ENCODE assay signal across 19 cellular contexts in the genomic region with DNA sequence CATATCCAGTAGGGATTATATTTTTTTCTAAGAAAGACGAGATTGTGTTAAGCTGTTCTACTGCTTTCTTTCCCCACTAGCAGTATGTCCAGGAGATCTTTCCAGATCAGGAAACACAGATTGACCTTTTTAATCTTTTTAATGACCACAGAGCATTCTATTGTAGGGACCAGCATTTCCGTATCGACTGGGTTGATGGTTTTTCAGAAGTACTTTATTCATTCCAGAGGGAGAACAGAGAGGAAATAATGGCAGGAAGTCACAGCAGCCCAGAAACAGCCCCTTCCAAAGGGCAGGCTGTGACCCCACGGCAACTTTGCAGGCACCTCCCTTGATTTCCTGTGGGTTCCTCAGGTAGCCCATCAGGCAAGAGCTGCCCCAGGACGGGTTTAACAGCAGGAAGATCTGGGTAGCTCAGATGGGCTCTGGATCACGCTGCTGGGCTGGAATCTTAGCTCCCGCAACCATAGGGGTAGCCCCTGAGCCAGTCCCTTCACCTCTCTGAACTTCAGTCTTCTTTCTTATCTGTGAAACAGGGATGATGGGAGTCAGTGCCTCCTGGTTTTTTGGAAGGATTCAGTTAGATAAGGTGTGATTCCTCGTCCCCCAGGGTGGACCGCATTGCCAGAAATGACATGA. TPM values are rescaled to one million over a fixed set of nuclear protein-coding genes. Genes with fewer than 3 reads are reported as not detected.
A peak's percentile ranks its signal among the peaks of the same experiment; 100 is the strongest.
DNase-seq lines count a peak whose midpoint lies in the region; ATAC-seq, FAIRE-seq and TF ChIP-seq lines count a peak whose summit lies in the region.
"Had no signal": no experiment of that assay in that cellular context is flagged by ENCODE, and none has a peak within 500 bp of the region (broad histone marks: within the 10 kb centered on the region; RNA-seq: fewer than 3 reads in every experiment).

No MANE protein-coding gene starts in this region.

- H3K9me3 Mint-ChIP-seq in stimulated activated memory B cell treated with anti-CD40 and anti-IgM and Interleukin-4, amounts not matched to agents 10 μg/mL and 1 μg/mL and 100 μg/mL, for 72 hours: no peaks in the 10 kb centered on the region
- H3K9me3 Mint-ChIP-seq: activated naive CD8-positive, alpha-beta T cell treated with anti-CD3 and anti-CD28 coated beads, Interleukin-2, amount 50 U/mL, for 24 hours had no signal

- H3K27ac ChIP-seq in heart right ventricle: peak overlapping the region in 5 of 10 donors; percentile 15 to 70 (median 44)
- H3K27ac ChIP-seq in OCI-LY7 (ENCODE audit: low read depth, low read length, poor library complexity, severe bottlenecking): no peak overlapping the region
- H3K27ac ChIP-seq in HepG2 (ENCODE audit: extremely low read length, insufficient read depth, low read length): no peak overlapping the region
- H3K27ac ChIP-seq in osteoblast (ENCODE audit: low read depth, low read length): no peak overlapping the region
- H3K27ac ChIP-seq: testis had no signal

- CTCF ChIA-PET in OCI-LY7 (lab: Charles Lee; ENCODE audit: unreplicated experiment) (no interaction called here), HepG2 (lab: Yijun Ruan, JAX; ENCODE audit: low intra/inter-chr PET ratio, low total read pairs) (no interaction called here)

- no peaks in the 10 kb centered on the region for H3K27me3 Mint-ChIP-seq in stimulated activated memory B cell treated with anti-CD40 and anti-IgM and Interleukin-4, amounts not matched to agents 10 μg/mL and 1 μg/mL and 100 μg/mL, for 72 hours
- H3K27me3 Mint-ChIP-seq: activated naive CD8-positive, alpha-beta T cell treated with anti-CD3 and anti-CD28 coated beads, Interleukin-2, amount 50 U/mL, for 24 hours had no signal

- H3K79me2 ChIP-seq in OCI-LY7 (ENCODE audit: insufficient read depth, low read depth, low read length) (no peaks in the 10 kb centered on the region), HepG2 (ENCODE audit: insufficient read depth, low read length) (no peaks in the 10 kb centered on the region), osteoblast (ENCODE audit: insufficient read depth, low read length) (no peaks in the 10 kb centered on the region)

- POLR2A ChIA-PET in OCI-LY7 (lab: Charles Lee): interaction anchor here (1.4 kb wide), 1 partner anchor 8 kb away, joined by 3 read pairs; no protein-coding TSS in a partner anchor
- POLR2A ChIA-PET in HepG2 (lab: Yijun Ruan, JAX): no interaction called here

- intact Hi-C loops in heart right ventricle (cut with DNase I) (no loop called here), cardiac septum (cut with DNase I) (no loop called here), OCI-LY7 (cut with micrococcal nuclease; ENCODE audit: unreplicated experiment) (no loop called here), HepG2 (cut with micrococcal nuclease; ENCODE audit: unreplicated experiment) (no loop called here)

- H2AFZ ChIP-seq in OCI-LY7 (ENCODE audit: low read length) (peak overlapping the region; percentile 19; the same call in 1 of the 2 replicates), HepG2 (ENCODE audit: low read length) (no peak overlapping the region), osteoblast (ENCODE audit: low read length) (no peak overlapping the region)

- FAIRE-seq in HepG2 (lab: Jason Lieb, UNC): no peak
- FAIRE-seq: bronchial epithelial cell, G401.6, GM12878 had no signal

- in situ Hi-C loops in HepG2 (cut with HindIII; ENCODE audit: extremely low pct_ligation_motif_present, low pct_unique_long_range_greater_than_20kb): no loop called here

- H3K4me2 ChIP-seq in OCI-LY7 (ENCODE audit: low read length): no peak overlapping the region
- H3K4me2 ChIP-seq in HepG2 (ENCODE audit: low read depth, low read length): no peak overlapping the region
- no peak overlapping the region for H3K4me2 ChIP-seq in osteoblast (ENCODE audit: insufficient read depth, low read length)

- no peaks in the 10 kb centered on the region for H4K20me1 ChIP-seq in OCI-LY7 (ENCODE audit: insufficient read depth, low read length)
- H4K20me1 ChIP-seq in HepG2 (ENCODE audit: insufficient read depth, low read length): no peaks in the 10 kb centered on the region
- H4K20me1 ChIP-seq in osteoblast (ENCODE audit: insufficient read depth, low read length): peaks cover 2% of the 10 kb centered on the region

- H3K36me3 Mint-ChIP-seq in stimulated activated memory B cell treated with anti-CD40 and anti-IgM and Interleukin-4, amounts not matched to agents 10 μg/mL and 1 μg/mL and 100 μg/mL, for 72 hours: peaks cover 24% of the 10 kb centered on the region

- H3K4me3 Mint-ChIP-seq in stimulated activated memory B cell treated with anti-CD40 and anti-IgM and Interleukin-4, amounts not matched to agents 10 μg/mL and 1 μg/mL and 100 μg/mL, for 72 hours: no peak overlapping the region
- H3K4me3 Mint-ChIP-seq: activated naive CD8-positive, alpha-beta T cell treated with anti-CD3 and anti-CD28 coated beads, Interleukin-2, amount 50 U/mL, for 24 hours had no signal

- peaks cover 31% of the 10 kb centered on the region for H3K4me1 Mint-ChIP-seq in stimulated activated memory B cell treated with anti-CD40 and anti-IgM and Interleukin-4, amounts not matched to agents 10 μg/mL and 1 μg/mL and 100 μg/mL, for 72 hours

- peak in 5 of 8 donors; percentile 22 to 58 (median 34) for ATAC-seq in heart right ventricle
- ATAC-seq in HepG2: no peak
- ATAC-seq in stimulated activated memory B cell treated with anti-CD40 and anti-IgM and Interleukin-4, amounts not matched to agents 10 μg/mL and 1 μg/mL and 100 μg/mL, for 72 hours: no peak
- no peak for ATAC-seq in HG03432 (IDR thresholded peaks at IDR 0.05; ENCODE audit: unreplicated experiment)
- no peak for ATAC-seq in HG03378 (IDR thresholded peaks at IDR 0.05; ENCODE audit: unreplicated experiment)
- ATAC-seq: activated naive CD8-positive, alpha-beta T cell treated with anti-CD3 and anti-CD28 coated beads, Interleukin-2, amount 50 U/mL, for 24 hours; GM12878 had no signal

- peak overlapping the region; percentile 3 for H3K27ac Mint-ChIP-seq in stimulated activated memory B cell treated with anti-CD40 and anti-IgM and Interleukin-4, amounts not matched to agents 10 μg/mL and 1 μg/mL and 100 μg/mL, for 72 hours
- H3K27ac Mint-ChIP-seq: activated naive CD8-positive, alpha-beta T cell treated with anti-CD3 and anti-CD28 coated beads, Interleukin-2, amount 50 U/mL, for 24 hours had no signal

- H3K36me3 ChIP-seq in heart right ventricle (peaks cover 0 to 14% (median 0%) of the 10 kb centered on the region in 9 donors), OCI-LY7 (ENCODE audit: insufficient read depth, low read length) (no peaks in the 10 kb centered on the region), HepG2 (replicated peaks in 1 of 2; ENCODE audit: control insufficient read depth in 1 of 2, insufficient read depth in 2 of 2, low read length in 2 of 2) (no peaks in the 10 kb centered on the region), osteoblast (ENCODE audit: insufficient read depth, low read length) (no peaks in the 10 kb centered on the region)

- no peak for TF ChIP-seq POLR2A in HepG2 (IDR thresholded peaks at IDR 0.05; ENCODE audit: insufficient read depth in 1 of 2, low read depth in 2 of 2, low read length in 2 of 2)

- DNase-seq in heart right ventricle (no peak), cardiac septum (ENCODE audit: low spot score) (no peak), OCI-LY7 (ENCODE audit: low spot score) (no peak), HepG2 (ENCODE audit: low spot score) (no peak), osteoblast (ENCODE audit: insufficient read length, low spot score, missing footprints) (no peak)
- DNase-seq: activated CD4-positive, alpha-beta T cell treated with anti-CD3 and anti-CD28 coated beads for 48 hours; activated naive CD8-positive, alpha-beta T cell treated with anti-CD3 and anti-CD28 coated beads, Interleukin-2, amount 50 U/mL, for 24 hours; activated T-cell treated with anti-CD3 and anti-CD28 coated beads, Interleukin-2, amount 50 U/mL, for 48 hours; esophagus squamous epithelium; NCI-H187; NCI-H446 treated with DMSO at 0.1 percent for 48 hours; NK-92 treated with Interleukin-12 subunit alpha and Interleukin-12 subunit beta, amount 100 ng/mL, for 24 hours; testis had no signal

- no peak overlapping the region for H3K9ac ChIP-seq in HepG2 (ENCODE audit: insufficient read depth, low read depth, low read length)

- H3K9me2 ChIP-seq in OCI-LY7 (ENCODE audit: insufficient read depth, low read length): no peaks in the 10 kb centered on the region

- H3K27me3 ChIP-seq in heart right ventricle: no peaks in the 10 kb centered on the region
- no peaks in the 10 kb centered on the region for H3K27me3 ChIP-seq in HepG2 (ENCODE audit: control insufficient read depth in 1 of 2, insufficient read depth in 2 of 2, low read length in 2 of 2)
- H3K27me3 ChIP-seq in osteoblast (ENCODE audit: insufficient read depth, low read length): no peaks in the 10 kb centered on the region
- H3K27me3 ChIP-seq: esophagus squamous epithelium, testis had no signal

- WGBS in heart right ventricle, 2 donors: 55 to 72% methylated on average over 9 of the region's 9 CpGs
- WGBS in HepG2 (ENCODE audit: low lambda C conversion rate): 84% methylated on average over 9 of the region's 9 CpGs

- no peak for TF ChIP-seq RAD21 in HepG2 (CRISPR knock-in tag; IDR thresholded peaks at IDR 0.05)

- no peak for TF ChIP-seq CTCF in heart right ventricle (IDR thresholded peaks at IDR 0.05)
- TF ChIP-seq CTCF in OCI-LY7 (conservative IDR thresholded peaks at IDR 0.05; ENCODE audit: low read length): no peak
- TF ChIP-seq CTCF in HepG2 (CRISPR knock-in tag; IDR thresholded peaks at IDR 0.05): no peak
- TF ChIP-seq CTCF in osteoblast (IDR thresholded peaks at IDR 0.05; ENCODE audit: extremely low read depth, low read depth, low read length): no peak

- BruUV-seq in OCI-LY7 (replicated peaks; lab: Mats Ljungman, UMichigan) (no TSS peak), HepG2 (replicated peaks; lab: Mats Ljungman, UMichigan) (no TSS peak)

- TF ChIP-seq EP300 in HepG2 (IDR thresholded peaks at IDR 0.05; ENCODE audit: low read depth in 2 of 2, low read length in 2 of 2): no peak
- TF ChIP-seq EP300 in HepG2 (CRISPR knock-in tag; IDR thresholded peaks at IDR 0.05; ENCODE audit: borderline replicate concordance): no peak

- H3K9me3 ChIP-seq in heart right ventricle (no peaks in the 10 kb centered on the region), OCI-LY7 (ENCODE audit: low read length) (no peaks in the 10 kb centered on the region), HepG2 (ENCODE audit: low read length) (no peaks in the 10 kb centered on the region), osteoblast (ENCODE audit: low read depth, low read length) (no peaks in the 10 kb centered on the region)
- H3K9me3 ChIP-seq: esophagus squamous epithelium, testis had no signal

- H3K4me3 ChIP-seq in heart right ventricle (no peak overlapping the region), OCI-LY7 (ENCODE audit: low read depth, low read length, poor library complexity, severe bottlenecking) (no peak overlapping the region), HepG2 (replicated peaks in 1 of 3; ENCODE audit: insufficient read depth in 1 of 3, low read depth in 2 of 3, low read length in 3 of 3) (no peak overlapping the region), osteoblast (ENCODE audit: insufficient read depth, low read length) (no peak overlapping the region)
- H3K4me3 ChIP-seq: esophagus squamous epithelium, GM12878, testis had no signal

- H3K4me1 ChIP-seq in heart right ventricle: peaks cover 5 to 43% (median 40%) of the 10 kb centered on the region in 9 donors
- peaks cover 21% of the 10 kb centered on the region for H3K4me1 ChIP-seq in OCI-LY7 (ENCODE audit: insufficient read depth, low read length, poor library complexity, severe bottlenecking)
- peaks cover 12% of the 10 kb centered on the region; the same call in 1 of the 2 replicates for H3K4me1 ChIP-seq in HepG2 (ENCODE audit: insufficient read depth, low read length)
- peaks cover 8% of the 10 kb centered on the region for H3K4me1 ChIP-seq in osteoblast (ENCODE audit: insufficient read depth, low read length)
- H3K4me1 ChIP-seq: testis had no signal

RNA-seq across cellular contexts. Expression of gene CHMP4B, which starts 23.8 kb away (rescaled TPM):
- total RNA-seq in heart right ventricle (100 to 1,000 TPM in 6 of 10 donors, 10 to 100 TPM in 4; 88.3 to 137 (median 103) TPM), cardiac septum (101 TPM), OCI-LY7 (2022) (80.4 and 84.2 TPM in 2 replicates), HepG2 (2016; rRNA removed; fragmentation: Illumina TruSeq; extraction: Trizol) (40.1 and 55.7 TPM in 2 replicates), osteoblast (40.1 and 40.9 TPM in 2 replicates)
- polyA plus RNA-seq in heart right ventricle (100 to 1,000 TPM in 1 of 2 donors, 10 to 100 TPM in 1; 87.5 to 246 TPM), HepG2 (2011; rRNA removed) (45.6 and 53.3 TPM in 2 replicates)
- 32.4 and 46.6 TPM in 2 replicates for total RNA-seq in OCI-LY7 (2014; rRNA removed; shearing (Covaris generic))
- 21.5 and 22.5 TPM in 2 replicates for total RNA-seq in HepG2 (2016; cell fraction: cytosol; rRNA removed; fragmentation: Illumina TruSeq; extraction: Trizol; ENCODE audit: low read depth)
- total RNA-seq in HepG2 (2016; cell fraction: insoluble cytoplasmic fraction; rRNA removed; fragmentation: Illumina TruSeq; extraction: Trizol): 38.1 and 49.5 TPM in 2 replicates
- total RNA-seq in HepG2 (2016; cell fraction: membrane; rRNA removed; fragmentation: Illumina TruSeq; extraction: Trizol): 48.4 and 51.3 TPM in 2 replicates
- total RNA-seq in HepG2 (2016; cell fraction: nucleus; rRNA removed; fragmentation: Illumina TruSeq; extraction: Trizol): 20.3 and 20.7 TPM in 2 replicates
- 41.0 and 57.4 TPM in 2 replicates for polyA plus RNA-seq in HepG2 (2011; cell fraction: cytosol; rRNA removed)
- 16.8 and 22.7 TPM in 2 replicates for polyA plus RNA-seq in HepG2 (2011; cell fraction: nucleus; rRNA removed)
- 89.7 and 106 TPM in 2 replicates for polyA plus RNA-seq in HepG2 (2012)
- 70.9 and 93.4 TPM in 2 replicates for polyA plus RNA-seq in HepG2 (2016; cell fraction: cytosol; fragmentation: Illumina TruSeq; extraction: Trizol; ENCODE audit: low read depth)
- 148 and 160 TPM in 2 replicates for polyA plus RNA-seq in HepG2 (2016; cell fraction: insoluble cytoplasmic fraction; fragmentation: Illumina TruSeq; extraction: Trizol; ENCODE audit: low read depth)
- polyA plus RNA-seq in HepG2 (2016; cell fraction: membrane; fragmentation: Illumina TruSeq; extraction: Trizol; ENCODE audit: low read depth): 107 and 129 TPM in 2 replicates
- polyA plus RNA-seq in HepG2 (2016; cell fraction: nucleus; fragmentation: Illumina TruSeq; extraction: Trizol; ENCODE audit: insufficient read depth, low read depth): 88.7 and 93.2 TPM in 2 replicates
- 12.1 and 18.5 TPM in 2 replicates for polyA minus RNA-seq in HepG2 (2011; rRNA and poly(A)+ RNA removed; ENCODE audit: low replicate concordance)
- polyA minus RNA-seq in HepG2 (2011; cell fraction: cytosol; rRNA and poly(A)+ RNA removed): 23.5 and 28.2 TPM in 2 replicates
- 9.5 and 11.8 TPM in 2 replicates for polyA minus RNA-seq in HepG2 (2011; cell fraction: nucleus; rRNA and poly(A)+ RNA removed)

RNA-seq across cellular contexts. Expression of gene ZNF341, which starts 55.6 kb away (rescaled TPM):
- 1 to 10 TPM in 8 of 10 donors, under 1 TPM in 2; 0.85 to 2.6 (median 1.5) TPM for total RNA-seq in heart right ventricle
- polyA plus RNA-seq in heart right ventricle: 1 to 10 TPM; 1.8 to 3.7 TPM
- total RNA-seq in cardiac septum: 1.3 TPM
- 3.2 and 3.4 TPM in 2 replicates for total RNA-seq in OCI-LY7 (2014; rRNA removed; shearing (Covaris generic))
- total RNA-seq in OCI-LY7 (2022): 6.8 and 7.7 TPM in 2 replicates
- 0.97 and 1.1 TPM in 2 replicates for total RNA-seq in HepG2 (2016; rRNA removed; fragmentation: Illumina TruSeq; extraction: Trizol)
- total RNA-seq in HepG2 (2016; cell fraction: cytosol; rRNA removed; fragmentation: Illumina TruSeq; extraction: Trizol; ENCODE audit: low read depth): 0.26 and 0.40 TPM in 2 replicates
- 0.85 and 1.00 TPM in 2 replicates for total RNA-seq in HepG2 (2016; cell fraction: insoluble cytoplasmic fraction; rRNA removed; fragmentation: Illumina TruSeq; extraction: Trizol)
- total RNA-seq in HepG2 (2016; cell fraction: membrane; rRNA removed; fragmentation: Illumina TruSeq; extraction: Trizol): 0.43 and 0.59 TPM in 2 replicates
- total RNA-seq in HepG2 (2016; cell fraction: nucleus; rRNA removed; fragmentation: Illumina TruSeq; extraction: Trizol): 1.3 and 1.4 TPM in 2 replicates
- 2.2 TPM in 2 replicates for polyA plus RNA-seq in HepG2 (2011; rRNA removed)
- polyA plus RNA-seq in HepG2 (2011; cell fraction: cytosol; rRNA removed): 0.87 and 0.94 TPM in 2 replicates
- 5.0 and 6.3 TPM in 2 replicates for polyA plus RNA-seq in HepG2 (2011; cell fraction: nucleus; rRNA removed)
- 0.99 and 1.6 TPM in 2 replicates for polyA plus RNA-seq in HepG2 (2012)
- polyA plus RNA-seq in HepG2 (2016; cell fraction: cytosol; fragmentation: Illumina TruSeq; extraction: Trizol; ENCODE audit: low read depth): 0.21 and 0.25 TPM in 2 replicates
- 1.0 and 1.3 TPM in 2 replicates for polyA plus RNA-seq in HepG2 (2016; cell fraction: insoluble cytoplasmic fraction; fragmentation: Illumina TruSeq; extraction: Trizol; ENCODE audit: low read depth)
- 0.33 and 0.47 TPM in 2 replicates for polyA plus RNA-seq in HepG2 (2016; cell fraction: membrane; fragmentation: Illumina TruSeq; extraction: Trizol; ENCODE audit: low read depth)
- polyA plus RNA-seq in HepG2 (2016; cell fraction: nucleus; fragmentation: Illumina TruSeq; extraction: Trizol; ENCODE audit: insufficient read depth, low read depth): 4.5 and 5.6 TPM in 2 replicates
- polyA minus RNA-seq in HepG2 (2011; rRNA and poly(A)+ RNA removed; ENCODE audit: low replicate concordance): 3.5 and 6.0 TPM in 2 replicates
- polyA minus RNA-seq in HepG2 (2011; cell fraction: cytosol; rRNA and poly(A)+ RNA removed): 0.88 and 1.3 TPM in 2 replicates
- 2.2 and 2.3 TPM in 2 replicates for polyA minus RNA-seq in HepG2 (2011; cell fraction: nucleus; rRNA and poly(A)+ RNA removed)
- total RNA-seq in osteoblast: 1.1 and 1.2 TPM in 2 replicates

Comparison
In these comparisons a context has a peak if more than half of its experiments do, and no peak if none do; other contexts are left out.
1. ATAC-seq: peak in heart right ventricle (5 of 8); none in HepG2 (single experiment), stimulated activated memory B cell treated with anti-CD40 and anti-IgM and Interleukin-4, amounts not matched to agents 10 μg/mL and 1 μg/mL and 100 μg/mL, for 72 hours (single experiment), HG03432 (single experiment) and HG03378 (single experiment).